10 cellular contexts compared by ENCODE assay signal in the genomic region with DNA sequence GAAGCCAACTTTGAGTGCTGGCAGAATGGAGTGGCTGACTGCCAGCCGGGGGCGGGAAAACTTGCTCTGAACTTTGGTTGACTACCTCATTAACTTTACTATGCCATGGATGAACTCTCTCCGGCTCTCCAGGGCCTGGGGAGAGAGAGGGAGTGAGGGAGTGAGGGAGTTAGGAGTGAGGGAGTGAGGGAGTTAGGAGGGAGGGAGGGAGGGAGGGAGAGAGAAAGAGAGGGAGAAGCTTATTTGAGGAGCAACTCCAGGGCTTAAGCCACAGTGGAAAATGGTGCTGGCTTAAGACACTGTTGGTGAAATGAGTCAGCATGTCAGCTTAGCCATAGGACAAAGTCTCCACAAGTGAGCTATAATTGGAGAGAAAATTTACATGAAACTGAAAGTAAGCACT.
A peak's percentile ranks its signal among the peaks of the same experiment; 100 is the strongest.
DNase-seq lines count a peak whose midpoint lies in the region; ATAC-seq and TF ChIP-seq lines count a peak whose summit lies in the region.
"Had no signal": no experiment of that assay in that cellular context is flagged by ENCODE, and none has a peak within 500 bp of the region (broad histone marks: within the 10 kb centered on the region; RNA-seq: fewer than 3 reads in every experiment).

No MANE protein-coding gene starts in this region.

- no peaks in the 10 kb centered on the region for H3K27me3 ChIP-seq in left ventricle myocardium inferior (ENCODE audit: low read depth)
- no peaks in the 10 kb centered on the region for H3K27me3 ChIP-seq in thyroid gland
- H3K27me3 ChIP-seq in CD4-positive, alpha-beta memory T cell (ENCODE audit: insufficient read depth, low read length): no peaks in the 10 kb centered on the region

- no peaks in the 10 kb centered on the region for H3K27me3 Mint-ChIP-seq in CD4-positive, alpha-beta memory T cell

- no peaks in the 10 kb centered on the region for H3K4me1 ChIP-seq in left ventricle myocardium inferior
- peaks cover 0 to 5% of the 10 kb centered on the region in 2 donors for H3K4me1 ChIP-seq in thyroid gland
- H3K4me1 ChIP-seq in CD4-positive, alpha-beta memory T cell (ENCODE audit: insufficient read depth, low read length): no peaks in the 10 kb centered on the region

- no peaks in the 10 kb centered on the region for H3K36me3 Mint-ChIP-seq in CD4-positive, alpha-beta memory T cell

- H3K27ac ChIP-seq in left ventricle myocardium inferior (replicated peaks) (no peak overlapping the region), thyroid gland (no peak overlapping the region)
- H3K27ac ChIP-seq in CD4-positive, alpha-beta memory T cell (ENCODE audit: low read depth, low read length): no peak overlapping the region

- H3K36me3 ChIP-seq in left ventricle myocardium inferior: no peaks in the 10 kb centered on the region
- no peaks in the 10 kb centered on the region for H3K36me3 ChIP-seq in thyroid gland
- H3K36me3 ChIP-seq in CD4-positive, alpha-beta memory T cell (ENCODE audit: insufficient read depth, low read length): no peaks in the 10 kb centered on the region

- TF ChIP-seq CTCF in left ventricle myocardium inferior (IDR thresholded peaks at IDR 0.05; ENCODE audit: borderline replicate concordance): no peak
- TF ChIP-seq CTCF in fibroblast of pulmonary artery (IDR thresholded peaks at IDR 0.05; ENCODE audit: low read length, missing control alignments): no peak
- TF ChIP-seq CTCF in thyroid gland (IDR thresholded peaks at IDR 0.05): no peak

- peaks cover 7% of the 10 kb centered on the region for H3K9me3 ChIP-seq in left ventricle myocardium inferior (replicated peaks)
- no peaks in the 10 kb centered on the region for H3K9me3 ChIP-seq in thyroid gland
- no peaks in the 10 kb centered on the region for H3K9me3 ChIP-seq in CD4-positive, alpha-beta memory T cell (ENCODE audit: control insufficient read depth in 1 of 2, low read length in 2 of 2)

- H3K4me1 Mint-ChIP-seq in CD4-positive, alpha-beta memory T cell: no peaks in the 10 kb centered on the region

- no peak for TF ChIP-seq POLR2A in thyroid gland (IDR thresholded peaks at IDR 0.05)

- intact Hi-C loops in Right ventricle myocardium superior (cut with DNase I) (no loop called here), left ventricle myocardium inferior (cut with micrococcal nuclease) (no loop called here), thyroid gland (cut with DNase I) (no loop called here)
- intact Hi-C loops in CD4-positive, alpha-beta memory T cell (cut with micrococcal nuclease): no loop called here

- H3K9me3 Mint-ChIP-seq in CD4-positive, alpha-beta memory T cell: peaks cover 0 to 16% (median 9%) of the 10 kb centered on the region in 8 donors

- WGBS in thyroid gland, 2 donors: 24% methylated on average over 3 of the region's 3 CpGs; no CpG with 5 or more reads in 1 of the 2 donors

- H3K4me3 Mint-ChIP-seq in CD4-positive, alpha-beta memory T cell: no peak overlapping the region

- H3K27ac Mint-ChIP-seq in CD4-positive, alpha-beta memory T cell: no peak overlapping the region

- ATAC-seq in Right ventricle myocardium superior (ENCODE audit: poor library complexity) (peak; percentile 20), HG03521 (IDR thresholded peaks at IDR 0.05; ENCODE audit: unreplicated experiment) (no peak)

- POLR2A ChIA-PET in CD4-positive, alpha-beta memory T cell (lab: Charles Lee; ENCODE audit: partially characterized antibody): no interaction called here

- DNase-seq in Right ventricle myocardium superior (peak; percentile 35), left ventricle myocardium inferior (no peak), NCI-H446 (lab: John Stamatoyannopoulos, UW) (peak; percentile 35 to 54), fibroblast of pulmonary artery (ENCODE audit: low read depth) (peak; percentile 57), thyroid gland (peak; percentile 81 to 86), NCI-H1930 (lab: John Stamatoyannopoulos, UW) (no peak)
- DNase-seq in CD4-positive, alpha-beta memory T cell: no peak
- DNase-seq: activated effector memory CD4-positive, alpha-beta T cell treated with anti-CD3 and anti-CD28 coated beads, Interleukin-2, amount 50 U/mL, for 16 hours; stimulated activated CD4-positive, alpha-beta T cell treated with anti-CD3 and anti-CD28 coated beads, Interleukin-2, amount 100 ng/mL, for 48 hours had no signal

- CTCF ChIA-PET in CD4-positive, alpha-beta memory T cell (lab: Charles Lee; ENCODE audit: partially characterized antibody): interaction anchor here (1.2 kb wide), 1 partner anchor 20 kb away, joined by 3 read pairs; no protein-coding TSS in a partner anchor

- H3K4me3 ChIP-seq in left ventricle myocardium inferior (no peak overlapping the region), fibroblast of pulmonary artery (replicated peaks; ENCODE audit: low read depth, low read length) (no peak overlapping the region), thyroid gland (replicated peaks in 1 of 3) (no peak overlapping the region)
- no peak overlapping the region for H3K4me3 ChIP-seq in CD4-positive, alpha-beta memory T cell (ENCODE audit: low read length in 2 of 2)

Comparison
In these comparisons a context has a peak if more than half of its experiments do, and no peak if none do; other contexts are left out.
1. DNase-seq: peak in Right ventricle myocardium superior (single experiment), NCI-H446 (2 of 2), fibroblast of pulmonary artery (single experiment) and thyroid gland (2 of 2); none in left ventricle myocardium inferior (single experiment), NCI-H1930 (0 of 2) and CD4-positive, alpha-beta memory T cell (0 of 5).